Comparison of ENCODE assay signal across 8 cellular contexts in genomic region chr7:18666107-18666728, GRCh38.
DNase-seq lines count a peak whose midpoint lies in the region; ATAC-seq, FAIRE-seq and TF ChIP-seq lines count a peak whose summit lies in the region.

No MANE protein-coding gene starts in this region.

- H3K4me1 ChIP-seq in A549 (no peaks in the 10 kb centered on the region), spleen (peaks cover 0 to 28% (median 11%) of the 10 kb centered on the region in 6 donors)

- H3K27me3 ChIP-seq in spleen (replicated peaks in 1 of 7): no peaks in the 10 kb centered on the region

- TF ChIP-seq CTCF in A549 (IDR thresholded peaks at IDR 0.05) (peak; percentile 48), astrocyte of the spinal cord (IDR thresholded peaks at IDR 0.05; ENCODE audit: low read depth, low read length) (peak; percentile 92), spleen (IDR thresholded peaks at IDR 0.05 in 8 of 11, conservative IDR thresholded peaks at IDR 0.05 in 3 of 11) (peak; percentile 45 to 87 (median 78))

- no peak for FAIRE-seq in A549 (lab: Jason Lieb, UNC)
- peak; percentile 84 for FAIRE-seq in GM18507 (lab: Jason Lieb, UNC)

- DNase-seq in A549 (ENCODE audit: low read depth in 1 of 2, low spot score in 1 of 2): peak; percentile 2 to 72
- peak; percentile 7 for DNase-seq in GM18507 (ENCODE audit: extremely low spot score, insufficient read length, low read depth)
- DNase-seq in NCI-H2029 (lab: John Stamatoyannopoulos, UW): peak; percentile 69
- DNase-seq in T1000 (lab: John Stamatoyannopoulos, UW): peak; percentile 3
- peak; percentile 64 for DNase-seq in astrocyte of the spinal cord (ENCODE audit: low read depth, low spot score)
- peak; percentile 89 for DNase-seq in iPS DF 4.7 (ENCODE audit: extremely low read depth, low spot score)
- DNase-seq in spleen: peak; percentile 92

- TF ChIP-seq EP300 in A549 (IDR thresholded peaks at IDR 0.05): no peak

- no peak overlapping the region for H3K4me2 ChIP-seq in A549

- CTCF ChIA-PET in A549 (lab: Yijun Ruan, JAX): interaction anchor here (0.6 to 3.1 kb wide), 11 partner anchors 8 to 314 kb away, joined by 3 to 9 read pairs (median 3); no protein-coding TSS in a partner anchor

- in situ Hi-C loops in astrocyte of the spinal cord (cut with HindIII; ENCODE audit: low sequenced_read_pairs): no loop called here

- 10% methylated on average over 4 of the region's 4 CpGs for WGBS in A549 (ENCODE audit: missing lambda C conversion rate)
- 19 to 33% (median 26%) methylated on average over 4 of the region's 4 CpGs for WGBS in spleen, 5 donors

- TF ChIP-seq POLR2A in A549 (IDR thresholded peaks at IDR 0.05; ENCODE audit: low read length): no peak
- TF ChIP-seq POLR2A in spleen (IDR thresholded peaks at IDR 0.05): no peak

- TF ChIP-seq RAD21 in A549 (conservative IDR thresholded peaks at IDR 0.05 in 1 of 2, IDR thresholded peaks at IDR 0.05 in 1 of 2): peak in 1 of 2 experiments; percentile 41; a peak in 2 of 5 replicates

- no peaks in the 10 kb centered on the region for H3K9me3 ChIP-seq in A549
- H3K9me3 ChIP-seq in spleen: no peaks in the 10 kb centered on the region

- ATAC-seq in A549 (peak; percentile 66 to 86; a peak in 4 of 6 replicates), HG02938 (IDR thresholded peaks at IDR 0.05; ENCODE audit: unreplicated experiment) (peak; percentile 99)

- H3K4me3 ChIP-seq in A549: no peak overlapping the region
- H3K4me3 ChIP-seq in astrocyte of the spinal cord (ENCODE audit: low read depth, low read length): no peak overlapping the region
- no peak overlapping the region for H3K4me3 ChIP-seq in spleen

- peaks cover 0 to 22% (median 0%) of the 10 kb centered on the region in 6 donors for H3K36me3 ChIP-seq in spleen

- POLR2A ChIA-PET in A549 (lab: Yijun Ruan, JAX): no interaction called here

- intact Hi-C loops in spleen (cut with DNase I; ENCODE audit: low total_unique reads): loop anchor here (10.0 kb wide), 1 partner anchor 311 kb away; no protein-coding TSS in a partner anchor

- H3K27ac ChIP-seq in A549 (no peak overlapping the region), spleen (no peak overlapping the region)

TF ChIP-seq in A549, 52 proteins besides CTCF, POLR2A, EP300 and RAD21:
- no peak for TF ChIP-seq FOSL2 (IDR thresholded peaks at IDR 0.05)
- no peak for TF ChIP-seq FOSL2 (CRISPR knock-in tag; IDR thresholded peaks at IDR 0.05)
- TF ChIP-seq EHMT2 (IDR thresholded peaks at IDR 0.05; ENCODE audit: low read depth): no peak
- peak; percentile 26; the same call in 2 of the 3 replicates for TF ChIP-seq SMC3 (IDR thresholded peaks at IDR 0.05)

Comparison
In these comparisons a context has a peak if more than half of its experiments do, and no peak if none do; other contexts are left out.
1. DNase-seq: peak in every context shown above with its lines; median percentile 92 in spleen; 89 in iPS DF 4.7; 69 in NCI-H2029; 64 in astrocyte of the spinal cord; 37 in A549; 7 in GM18507; 3 in T1000.